Comparison of ENCODE assay signal across 29 cellular contexts in genomic region chr2:41355794-41356193, GRCh38.
A peak's percentile ranks its signal among the peaks of the same experiment; 100 is the strongest.
DNase-seq lines count a peak whose midpoint lies in the region; ATAC-seq, FAIRE-seq and TF ChIP-seq lines count a peak whose summit lies in the region.
"Had no signal": no experiment of that assay in that cellular context is flagged by ENCODE, and none has a peak within 500 bp of the region (broad histone marks: within the 10 kb centered on the region; RNA-seq: fewer than 3 reads in every experiment).

No MANE protein-coding gene starts in this region.

- CTCF ChIA-PET in HepG2 (lab: Yijun Ruan, JAX; ENCODE audit: low intra/inter-chr PET ratio, low total read pairs), result no interaction called here

- DNase-seq in HepG2 (ENCODE audit: low spot score), result no peak
- no peak for DNase-seq in right lobe of liver
- DNase-seq: 8988T; ACHN; AML-193; BE2C; C1 segment of cervical spinal cord; Caco-2; Calu3; CD4-positive, alpha-beta memory T cell; CD4-positive, alpha-beta T cell; CD4-positive, CD25-positive, alpha-beta regulatory T cell; CD8-positive, alpha-beta memory T cell; CD8-positive, alpha-beta T cell; COR-L47; DMS 273 treated with DMSO at 0.1 percent for 48 hours; DMS153; DMS53; DMS79; DMS79 treated with DMSO at 0.1 percent for 48 hours; DND-41; EL had no signal

- BruUV-seq in HepG2 (replicated peaks; lab: Mats Ljungman, UMichigan), result no TSS peak

- no peaks in the 10 kb centered on the region for H3K36me3 ChIP-seq in HepG2 (replicated peaks in 1 of 2; ENCODE audit: control insufficient read depth in 1 of 2, insufficient read depth in 2 of 2, low read length in 2 of 2)
- H3K36me3 ChIP-seq in right lobe of liver, result no peaks in the 10 kb centered on the region
- H3K36me3 ChIP-seq: BE2C; BLaER1; BLaER1 treated with 17β-estradiol and CSF1 and Interleukin-3, amounts not matched to agents 10 nM and 100 nM had no signal

- H3K27me3 ChIP-seq in HepG2 (ENCODE audit: control insufficient read depth in 1 of 2, insufficient read depth in 2 of 2, low read length in 2 of 2) (no peaks in the 10 kb centered on the region; a peak in 1 of 5 replicates), right lobe of liver (no peaks in the 10 kb centered on the region)
- H3K27me3 ChIP-seq: BE2C; BLaER1; BLaER1 treated with 17β-estradiol and CSF1 and Interleukin-3, amounts not matched to agents 10 nM and 100 nM had no signal

- ATAC-seq in HepG2, result no peak
- no peak for ATAC-seq in right lobe of liver
- ATAC-seq: A549; CD8-positive, alpha-beta T cell had no signal

- WGBS in HepG2 (ENCODE audit: low lambda C conversion rate), result 2% methylated on average over 2 of the region's 2 CpGs
- 44% methylated on average over 2 of the region's 2 CpGs for WGBS in right lobe of liver (ENCODE audit: insufficient coverage, low coverage, low lambda C conversion rate, missing lambda C conversion rate)

- H3K9ac ChIP-seq in HepG2 (ENCODE audit: insufficient read depth, low read depth, low read length), result no peak overlapping the region
- H3K9ac ChIP-seq: BLaER1; BLaER1 treated with 17β-estradiol and CSF1 and Interleukin-3, amounts not matched to agents 10 nM and 100 nM had no signal

- no peak for TF ChIP-seq CTCF in HepG2 (CRISPR knock-in tag; IDR thresholded peaks at IDR 0.05)
- no peak for TF ChIP-seq CTCF in right lobe of liver (IDR thresholded peaks at IDR 0.05)

- no peaks in the 10 kb centered on the region for H3K4me1 ChIP-seq in HepG2 (ENCODE audit: insufficient read depth, low read length)
- H3K4me1 ChIP-seq in right lobe of liver, result no peaks in the 10 kb centered on the region
- H3K4me1 ChIP-seq: A549; BE2C; BLaER1; BLaER1 treated with 17β-estradiol and CSF1 and Interleukin-3, amounts not matched to agents 10 nM and 100 nM; Caco-2 had no signal

- TF ChIP-seq EP300 in HepG2 (IDR thresholded peaks at IDR 0.05; ENCODE audit: low read depth in 2 of 2, low read length in 2 of 2) (no peak), HepG2 (CRISPR knock-in tag; IDR thresholded peaks at IDR 0.05; ENCODE audit: borderline replicate concordance) (no peak)

- no peak overlapping the region for H3K27ac ChIP-seq in HepG2 (ENCODE audit: extremely low read length, insufficient read depth, low read length)
- H3K27ac ChIP-seq in right lobe of liver, result no peak overlapping the region
- H3K27ac ChIP-seq: 22Rv1; A549; BLaER1; BLaER1 treated with 17β-estradiol and CSF1 and Interleukin-3, amounts not matched to agents 10 nM and 100 nM; C4-2B had no signal

- no peaks in the 10 kb centered on the region for H4K20me1 ChIP-seq in HepG2 (ENCODE audit: insufficient read depth, low read length)
- H4K20me1 ChIP-seq: BLaER1; BLaER1 treated with 17β-estradiol and CSF1 and Interleukin-3, amounts not matched to agents 10 nM and 100 nM had no signal

- TF ChIP-seq POLR2A in HepG2 (IDR thresholded peaks at IDR 0.05; ENCODE audit: insufficient read depth in 1 of 2, low read depth in 2 of 2, low read length in 2 of 2) (no peak), right lobe of liver (IDR thresholded peaks at IDR 0.05) (no peak)

- no peak overlapping the region for H2AFZ ChIP-seq in HepG2 (ENCODE audit: low read length)

- H3K79me2 ChIP-seq in HepG2 (ENCODE audit: insufficient read depth, low read length), result no peaks in the 10 kb centered on the region

- H3K4me3 ChIP-seq in HepG2 (replicated peaks in 1 of 3; ENCODE audit: insufficient read depth in 1 of 3, low read depth in 2 of 3, low read length in 3 of 3), result no peak overlapping the region
- no peak overlapping the region for H3K4me3 ChIP-seq in right lobe of liver
- H3K4me3 ChIP-seq: A549; BLaER1; BLaER1 treated with 17β-estradiol and CSF1 and Interleukin-3, amounts not matched to agents 10 nM and 100 nM had no signal

- H3K9me3 ChIP-seq in HepG2 (ENCODE audit: low read length), result no peaks in the 10 kb centered on the region
- no peaks in the 10 kb centered on the region for H3K9me3 ChIP-seq in right lobe of liver
- H3K9me3 ChIP-seq: A549, BE2C, BLaER1, Caco-2 had no signal

- intact Hi-C loops in HepG2 (cut with micrococcal nuclease; ENCODE audit: unreplicated experiment) (no loop called here), right lobe of liver (cut with DNase I) (no loop called here)

- POLR2A ChIA-PET in HepG2 (lab: Yijun Ruan, JAX), result no interaction called here

- no peak for FAIRE-seq in HepG2 (lab: Jason Lieb, UNC)
- FAIRE-seq: A204.1, A549, D721Med had no signal

- no peak for TF ChIP-seq RAD21 in HepG2 (CRISPR knock-in tag; IDR thresholded peaks at IDR 0.05)

- H3K4me2 ChIP-seq in HepG2 (ENCODE audit: low read depth, low read length), result no peak overlapping the region
- H3K4me2 ChIP-seq: A549; BLaER1; BLaER1 treated with 17β-estradiol and CSF1 and Interleukin-3, amounts not matched to agents 10 nM and 100 nM had no signal

- in situ Hi-C loops in HepG2 (cut with HindIII; ENCODE audit: extremely low pct_ligation_motif_present, low pct_unique_long_range_greater_than_20kb), result no loop called here

TF ChIP-seq in HepG2, 621 proteins besides CTCF, POLR2A, EP300 and RAD21:
- TF ChIP-seq ATF7 (IDR thresholded peaks at IDR 0.05) (peak; percentile 91), ATF7 (CRISPR knock-in tag; IDR thresholded peaks at IDR 0.05) (no peak), HBP1 (CRISPR knock-in tag; IDR thresholded peaks at IDR 0.05; ENCODE audit: low read depth) (no peak)
TF ChIP-seq in HepG2: peak in this region for 1.
